In genomic region chr3:123559040-123559861, GRCh38 we compare ENCODE assay signal across 9 cellular contexts. TPM values are rescaled to one million over a fixed set of nuclear protein-coding genes. Genes with fewer than 3 reads are reported as not detected.
DNase-seq lines count a peak whose midpoint lies in the region; ATAC-seq, FAIRE-seq and TF ChIP-seq lines count a peak whose summit lies in the region.
"Had no signal": no experiment of that assay in that cellular context is flagged by ENCODE, and none has a peak within 500 bp of the region (broad histone marks: within the 10 kb centered on the region; RNA-seq: fewer than 3 reads in every experiment).

No MANE protein-coding gene starts in this region.

- no peak for TF ChIP-seq EP300 in A549 (IDR thresholded peaks at IDR 0.05)

- intact Hi-C loops in activated CD8-positive, alpha-beta T cell treated with anti-CD3 and anti-CD28 coated beads for 36 hours (cut with micrococcal nuclease): loop anchor here (2.0 kb wide), 1 partner anchor 230 kb away; no protein-coding TSS in a partner anchor

- 38% methylated on average over 12 of the region's 12 CpGs for WGBS in A549 (ENCODE audit: missing lambda C conversion rate)

- H3K4me2 ChIP-seq in A549: no peak overlapping the region

- DNase-seq in A549 (ENCODE audit: low read depth in 1 of 2, low spot score in 1 of 2): peak; percentile 53 to 59
- DNase-seq in GM12865 (ENCODE audit: low read depth): peak; percentile 66
- peak; percentile 43 for DNase-seq in NCI-H2081 treated with DMSO at 0.1 percent for 48 hours (lab: John Stamatoyannopoulos, UW)
- DNase-seq in activated CD8-positive, alpha-beta T cell treated with anti-CD3 and anti-CD28 coated beads for 36 hours: peak; percentile 11
- peak; percentile 38 for DNase-seq in glomerular visceral epithelial cell (ENCODE audit: extremely low spot score)
- DNase-seq in retina: peak; percentile 34
- DNase-seq in HuH-7 (ENCODE audit: low spot score): no peak
- DNase-seq in stimulated activated CD4-positive, alpha-beta T cell treated with anti-CD3 and anti-CD28 coated beads, Interleukin-4, amount 100 ng/mL, for 4 hours: no peak
- DNase-seq: stimulated activated naive B cell treated with anti-CD40 and anti-IgM and Interleukin-4, amounts not matched to agents 10 μg/mL and 1 μg/mL and 100 μg/mL, for 72 hours had no signal

- POLR2A ChIA-PET in A549 (lab: Yijun Ruan, JAX): no interaction called here
- POLR2A ChIA-PET in activated CD8-positive, alpha-beta T cell treated with anti-CD3 and anti-CD28 coated beads for 36 hours (lab: Charles Lee): interaction anchor here (1.3 kb wide), 1 partner anchor 12 kb away, joined by 4 read pairs; no protein-coding TSS in a partner anchor

- peak; percentile 30 to 62; a peak in 3 of 6 replicates for ATAC-seq in A549
- no peak for ATAC-seq in activated CD8-positive, alpha-beta T cell treated with anti-CD3 and anti-CD28 coated beads for 36 hours

- no peak overlapping the region for H3K4me3 ChIP-seq in A549
- H3K4me3 ChIP-seq in GM12865 (ENCODE audit: low read depth, low read length): no peak overlapping the region

- no peak overlapping the region for H3K27ac Mint-ChIP-seq in activated CD8-positive, alpha-beta T cell treated with anti-CD3 and anti-CD28 coated beads for 36 hours
- H3K27ac Mint-ChIP-seq: stimulated activated naive B cell treated with anti-CD40 and anti-IgM and Interleukin-4, amounts not matched to agents 10 μg/mL and 1 μg/mL and 100 μg/mL, for 72 hours had no signal

- no peak overlapping the region for H3K4me3 Mint-ChIP-seq in activated CD8-positive, alpha-beta T cell treated with anti-CD3 and anti-CD28 coated beads for 36 hours
- H3K4me3 Mint-ChIP-seq: stimulated activated naive B cell treated with anti-CD40 and anti-IgM and Interleukin-4, amounts not matched to agents 10 μg/mL and 1 μg/mL and 100 μg/mL, for 72 hours had no signal

- TF ChIP-seq POLR2A in A549 (IDR thresholded peaks at IDR 0.05; ENCODE audit: low read length): no peak

- TF ChIP-seq CTCF in A549 (IDR thresholded peaks at IDR 0.05): peak; percentile 78
- TF ChIP-seq CTCF in GM12865 (IDR thresholded peaks at IDR 0.05; ENCODE audit: insufficient read depth, low read depth, low read length, missing control alignments): peak; percentile 61
- peak; percentile 89 for TF ChIP-seq CTCF in activated CD8-positive, alpha-beta T cell treated with anti-CD3 and anti-CD28 coated beads for 36 hours (IDR thresholded peaks at IDR 0.05)

- peaks cover 11% of the 10 kb centered on the region for H3K4me1 Mint-ChIP-seq in activated CD8-positive, alpha-beta T cell treated with anti-CD3 and anti-CD28 coated beads for 36 hours (ENCODE audit: low read depth)

- no peaks in the 10 kb centered on the region for H3K27me3 Mint-ChIP-seq in activated CD8-positive, alpha-beta T cell treated with anti-CD3 and anti-CD28 coated beads for 36 hours
- H3K27me3 Mint-ChIP-seq: stimulated activated naive B cell treated with anti-CD40 and anti-IgM and Interleukin-4, amounts not matched to agents 10 μg/mL and 1 μg/mL and 100 μg/mL, for 72 hours had no signal

- H3K4me1 ChIP-seq in A549: no peaks in the 10 kb centered on the region

- no peak overlapping the region for H3K27ac ChIP-seq in A549

- CTCF ChIA-PET in A549 (lab: Yijun Ruan, JAX): interaction anchor here (0.6 to 6.3 kb wide), 46 partner anchors 11 to 776 kb away, joined by 3 to 112 read pairs (median 4); no protein-coding TSS in a partner anchor
- CTCF ChIA-PET in activated CD8-positive, alpha-beta T cell treated with anti-CD3 and anti-CD28 coated beads for 36 hours (lab: Charles Lee): interaction anchor here (0.6 to 4.0 kb wide), 46 partner anchors 10 to 248 kb away, joined by 3 to 57 read pairs (median 4); partner anchors contain the start of genes ADCY5 and HACD2

- peaks cover 2% of the 10 kb centered on the region for H3K9me3 Mint-ChIP-seq in activated CD8-positive, alpha-beta T cell treated with anti-CD3 and anti-CD28 coated beads for 36 hours

- peaks cover 18% of the 10 kb centered on the region for H3K36me3 Mint-ChIP-seq in activated CD8-positive, alpha-beta T cell treated with anti-CD3 and anti-CD28 coated beads for 36 hours (ENCODE audit: low read depth)

- FAIRE-seq in A549 (lab: Jason Lieb, UNC): peak; percentile 83

- TF ChIP-seq RAD21 in A549 (conservative IDR thresholded peaks at IDR 0.05 in 1 of 2, IDR thresholded peaks at IDR 0.05 in 1 of 2): peak; percentile 68 to 75

- peaks cover 20% of the 10 kb centered on the region for H3K9me3 ChIP-seq in A549

TF ChIP-seq in A549, 52 proteins besides CTCF, POLR2A, EP300 and RAD21:
- TF ChIP-seq CEBPB (IDR thresholded peaks at IDR 0.05): no peak
- peak; percentile 45; the same call in 2 of the 3 replicates for TF ChIP-seq SMC3 (IDR thresholded peaks at IDR 0.05)

RNA-seq across cellular contexts. Expression of gene HACD2, which starts 25.6 kb away (rescaled TPM):
- 90.2 and 97.7 TPM in 2 replicates for polyA plus RNA-seq in A549 (2011; rRNA removed)
- polyA plus RNA-seq in A549 (2012; cell fraction: cytosol; rRNA removed): 26.2 and 31.3 TPM in 2 replicates
- 18.3 and 26.1 TPM in 2 replicates for polyA plus RNA-seq in A549 (2012; cell fraction: nucleus; rRNA removed)
- 38.5 to 41.8 TPM (median 39.3 TPM) in 3 replicates for polyA plus RNA-seq in A549 (2017; fragmentation: RNase III; extraction: RNeasy Plus Mini Kit Qiagen cat#74134 plus additional on column Dnase treatment)
- 58.1 and 68.6 TPM in 2 replicates for polyA minus RNA-seq in A549 (2011; rRNA and poly(A)+ RNA removed)
- total RNA-seq in activated CD8-positive, alpha-beta T cell treated with anti-CD3 and anti-CD28 coated beads for 36 hours: 10 to 100 TPM; 25.1 to 26.9 TPM

Comparison
In these comparisons a context has a peak if more than half of its experiments do, and no peak if none do; other contexts are left out.
1. DNase-seq: peak in A549 (2 of 2), GM12865 (single experiment), NCI-H2081 treated with DMSO at 0.1 percent for 48 hours (single experiment), activated CD8-positive, alpha-beta T cell treated with anti-CD3 and anti-CD28 coated beads for 36 hours (single experiment), glomerular visceral epithelial cell (single experiment) and retina (single experiment); none in HuH-7 (single experiment) and stimulated activated CD4-positive, alpha-beta T cell treated with anti-CD3 and anti-CD28 coated beads, Interleukin-4, amount 100 ng/mL, for 4 hours (0 of 2).
2. Peak in every context shown above with its lines, with median percentiles within 50 percentile points of each other: CTCF ChIP-seq.